In the genomic region with DNA sequence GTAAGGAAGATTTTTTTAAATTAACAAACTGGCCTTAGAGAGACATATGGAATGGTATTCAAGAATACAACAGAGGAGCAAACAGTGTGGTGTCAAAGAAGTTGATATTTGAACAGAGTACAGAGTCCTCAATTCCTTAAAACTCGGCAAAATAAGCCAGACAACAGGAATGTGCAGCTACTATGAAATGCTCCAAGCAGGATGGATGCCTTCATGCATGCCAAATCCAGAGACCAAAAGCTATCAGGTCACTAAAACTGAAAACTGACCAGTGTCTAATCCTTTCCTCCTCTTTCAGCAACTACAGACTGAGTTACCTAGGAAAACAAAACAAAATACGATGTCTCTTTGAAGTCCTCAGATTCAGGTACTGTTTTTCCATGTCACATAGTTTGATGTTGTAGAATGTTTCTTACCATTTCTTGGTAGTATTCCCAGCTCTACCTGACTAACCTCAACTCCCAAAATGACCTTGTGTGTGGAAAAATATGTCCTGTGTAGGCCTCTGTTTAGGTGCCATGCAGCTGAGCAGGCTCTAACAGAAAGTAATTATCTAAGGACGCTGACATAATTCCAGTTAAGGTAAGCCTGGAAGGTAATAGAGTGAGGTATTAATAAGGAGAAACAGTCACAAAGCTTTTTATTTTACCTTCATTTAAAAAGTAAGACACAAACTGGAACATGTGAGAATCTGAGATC, we compare ENCODE assay signal across 9 cellular contexts. TPM values are rescaled to one million over a fixed set of nuclear protein-coding genes. Genes with fewer than 3 reads are reported as not detected.
A peak's percentile ranks its signal among the peaks of the same experiment; 100 is the strongest.
DNase-seq lines count a peak whose midpoint lies in the region; ATAC-seq and TF ChIP-seq lines count a peak whose summit lies in the region.
"Had no signal": no experiment of that assay in that cellular context is flagged by ENCODE, and none has a peak within 500 bp of the region (broad histone marks: within the 10 kb centered on the region; RNA-seq: fewer than 3 reads in every experiment).

No MANE protein-coding gene starts in this region.

- intact Hi-C loops in Calu3 (cut with micrococcal nuclease; ENCODE audit: unreplicated experiment), result loop anchor here (2.0 kb wide), 1 partner anchor 44 kb away; no protein-coding TSS in a partner anchor

- TF ChIP-seq CTCF in Calu3 (IDR thresholded peaks at IDR 0.05; ENCODE audit: unreplicated experiment), result no peak

- H3K4me1 Mint-ChIP-seq in Calu3 (ENCODE audit: low read depth, unreplicated experiment) (peaks cover 65% of the 10 kb centered on the region), memory B cell (peaks cover 45% of the 10 kb centered on the region)

- ATAC-seq in HG02885 (IDR thresholded peaks at IDR 0.05; ENCODE audit: poor library complexity, unreplicated experiment) (peak; percentile 18), memory B cell (ENCODE audit: low read depth) (no peak), GM19467 (IDR thresholded peaks at IDR 0.05; ENCODE audit: unreplicated experiment) (no peak), GM18511 (IDR thresholded peaks at IDR 0.05; ENCODE audit: unreplicated experiment) (no peak)

- H3K27me3 Mint-ChIP-seq in Calu3 (ENCODE audit: unreplicated experiment), result no peaks in the 10 kb centered on the region
- no peaks in the 10 kb centered on the region for H3K27me3 Mint-ChIP-seq in memory B cell

- no peaks in the 10 kb centered on the region for H3K9me3 Mint-ChIP-seq in Calu3 (ENCODE audit: low read depth, unreplicated experiment)
- H3K9me3 Mint-ChIP-seq in memory B cell, result no peaks in the 10 kb centered on the region

- H3K27ac Mint-ChIP-seq in Calu3 (ENCODE audit: unreplicated experiment) (peak overlapping the region; percentile 68), memory B cell (peak overlapping the region; percentile 84)

- DNase-seq in Calu3 (no peak), astrocyte of the hippocampus (ENCODE audit: low read depth, low spot score) (peak; percentile 46), memory B cell (ENCODE audit: low spot score in 2 of 2) (no peak), DMS53 (lab: John Stamatoyannopoulos, UW) (no peak), NCI-H1436 treated with DMSO at 0.1 percent for 48 hours (lab: John Stamatoyannopoulos, UW) (no peak)
- DNase-seq: hippocampal formation had no signal

- no TSS peak for BruUV-seq in Calu3 (replicated peaks; lab: Mats Ljungman, UMichigan)

- H3K36me3 Mint-ChIP-seq in Calu3 (ENCODE audit: insufficient read depth, unreplicated experiment) (peaks cover 14% of the 10 kb centered on the region), memory B cell (peaks cover 2% of the 10 kb centered on the region)

- peak overlapping the region; percentile 55 for H3K4me3 Mint-ChIP-seq in Calu3 (ENCODE audit: low read depth, unreplicated experiment)
- H3K4me3 Mint-ChIP-seq in memory B cell, result no peak overlapping the region

- CTCF ChIA-PET in Calu3 (lab: Charles Lee), result interaction anchor here (0.5 to 0.9 kb wide), 3 partner anchors 9 to 341 kb away, joined by 3 to 6 read pairs (median 3); no protein-coding TSS in a partner anchor

RNA-seq across cellular contexts. Expression of a gene that starts 46.9 kb away (rescaled TPM):
- 199 and 206 TPM in 2 replicates for total RNA-seq in Calu3 (2022)
